ENCODE assay signal across 25 cellular contexts in genomic region chr22:17717708-17718107, GRCh38. TPM values are rescaled to one million over a fixed set of nuclear protein-coding genes. Genes with fewer than 3 reads are reported as not detected.
DNase-seq lines count a peak whose midpoint lies in the region; ATAC-seq and TF ChIP-seq lines count a peak whose summit lies in the region.
"Had no signal": no experiment of that assay in that cellular context is flagged by ENCODE, and none has a peak within 500 bp of the region (broad histone marks: within the 10 kb centered on the region; RNA-seq: fewer than 3 reads in every experiment).

No MANE protein-coding gene starts in this region.

- no peak overlapping the region for H3K23ac ChIP-seq in mesendoderm (ENCODE audit: low read length)

- intact Hi-C loops in mammary epithelial cell (cut with micrococcal nuclease) (no loop called here), breast epithelium (cut with DNase I; ENCODE audit: low total_unique reads) (no loop called here), left colon (cut with DNase I, micrococcal nuclease) (no loop called here)

- no TSS peak for BruUV-seq in mammary epithelial cell (replicated peaks; lab: Mats Ljungman, UMichigan)

- TF ChIP-seq POLR2A in breast epithelium (IDR thresholded peaks at IDR 0.05) (no peak), upper lobe of left lung (IDR thresholded peaks at IDR 0.05) (no peak)

- H4K8ac ChIP-seq in mesendoderm (ENCODE audit: low read depth, low read length) = no peak overlapping the region

- no peak overlapping the region for H2BK15ac ChIP-seq in mesendoderm (replicated peaks; ENCODE audit: low read depth)

- no peaks in the 10 kb centered on the region for H4K20me1 ChIP-seq in mammary epithelial cell (ENCODE audit: insufficient read depth, low read length)

- no peak overlapping the region for H3K4me3 ChIP-seq in mammary epithelial cell (replicated peaks in 1 of 3; ENCODE audit: insufficient read depth in 1 of 3, low read depth in 2 of 3, low read length in 3 of 3)
- no peak overlapping the region for H3K4me3 ChIP-seq in breast epithelium
- no peak overlapping the region for H3K4me3 ChIP-seq in epithelial cell of esophagus (ENCODE audit: low read length)
- no peak overlapping the region for H3K4me3 ChIP-seq in mesendoderm (ENCODE audit: low read length)
- no peak overlapping the region for H3K4me3 ChIP-seq in upper lobe of left lung
- H3K4me3 ChIP-seq: GM12878, left ventricle myocardium inferior, smooth muscle cell, tibial artery had no signal

- TF ChIP-seq EP300 in upper lobe of left lung (IDR thresholded peaks at IDR 0.05) = no peak

- 14% methylated on average over 3 of the region's 4 CpGs for WGBS in mammary epithelial cell (ENCODE audit: low coverage, missing lambda C conversion rate)
- WGBS in mesendoderm (ENCODE audit: extremely low coverage, insufficient coverage, low lambda C conversion rate) = no CpG with 5 or more reads among the region's 4 CpGs
- 83 to 85% methylated on average over 4 of the region's 4 CpGs for WGBS in upper lobe of left lung, 2 donors

- H3K27me3 ChIP-seq in mammary epithelial cell (ENCODE audit: insufficient read depth, low read length) = no peaks in the 10 kb centered on the region
- H3K27me3 ChIP-seq in breast epithelium = no peaks in the 10 kb centered on the region
- no peaks in the 10 kb centered on the region for H3K27me3 ChIP-seq in mesendoderm (ENCODE audit: insufficient read depth, low read length, poor library complexity)
- no peaks in the 10 kb centered on the region for H3K27me3 ChIP-seq in upper lobe of left lung
- H3K27me3 ChIP-seq: tibial artery had no signal

- H2AFZ ChIP-seq in mammary epithelial cell (ENCODE audit: low read depth, low read length) = no peak overlapping the region

- no peak overlapping the region for H2AK5ac ChIP-seq in mesendoderm (ENCODE audit: low read length)

- CTCF ChIA-PET in mammary epithelial cell (lab: Charles Lee; ENCODE audit: low non-redundant PET) = no interaction called here

- ATAC-seq in left colon (peak; percentile 16), upper lobe of left lung (ENCODE audit: low FRiP score in 2 of 2) (no peak)
- ATAC-seq: esophagus mucosa, GM12878, HCT116 had no signal

- H3K79me1 ChIP-seq in mesendoderm (ENCODE audit: low read length) = no peaks in the 10 kb centered on the region

- H3K9ac ChIP-seq in mammary epithelial cell (ENCODE audit: insufficient read depth, low read length) = no peak overlapping the region
- H3K9ac ChIP-seq in mesendoderm (ENCODE audit: low read length) = no peak overlapping the region

- H3K4me1 ChIP-seq in mammary epithelial cell (ENCODE audit: insufficient read depth, low read length) = peaks cover 11% of the 10 kb centered on the region
- no peaks in the 10 kb centered on the region for H3K4me1 ChIP-seq in breast epithelium
- H3K4me1 ChIP-seq in mesendoderm (ENCODE audit: control insufficient read depth, low read depth, low read length) = no peaks in the 10 kb centered on the region
- no peaks in the 10 kb centered on the region for H3K4me1 ChIP-seq in upper lobe of left lung

- TF ChIP-seq CTCF in mammary epithelial cell (conservative IDR thresholded peaks at IDR 0.05 in 1 of 2, IDR thresholded peaks at IDR 0.05 in 1 of 2; ENCODE audit: extremely low read depth in 1 of 2, insufficient read depth in 1 of 2, low read depth in 1 of 2, low read length in 2 of 2) (no peak), breast epithelium (IDR thresholded peaks at IDR 0.05) (no peak), epithelial cell of esophagus (IDR thresholded peaks at IDR 0.05; ENCODE audit: insufficient read depth, low read depth, low read length, missing control alignments) (no peak), upper lobe of left lung (IDR thresholded peaks at IDR 0.05) (no peak)

- no peak overlapping the region for H2BK5ac ChIP-seq in mesendoderm (ENCODE audit: low read length)

- H3K4me2 ChIP-seq in mammary epithelial cell (ENCODE audit: insufficient read depth, low read depth, low read length) = no peak overlapping the region
- H3K4me2 ChIP-seq in mesendoderm (ENCODE audit: low read length) = no peak overlapping the region
- H3K4me2 ChIP-seq: smooth muscle cell had no signal

- H3K79me2 ChIP-seq in mammary epithelial cell (ENCODE audit: insufficient read depth, low read length) (peaks cover 4% of the 10 kb centered on the region), mesendoderm (ENCODE audit: control insufficient read depth, insufficient read depth, low read length) (no peaks in the 10 kb centered on the region)

- no peaks in the 10 kb centered on the region for H3K36me3 ChIP-seq in mammary epithelial cell (ENCODE audit: insufficient read depth, low read length)
- H3K36me3 ChIP-seq in breast epithelium = no peaks in the 10 kb centered on the region
- no peaks in the 10 kb centered on the region for H3K36me3 ChIP-seq in mesendoderm (ENCODE audit: control insufficient read depth, insufficient read depth, low read length)
- H3K36me3 ChIP-seq in upper lobe of left lung = peaks cover 0 to 5% (median 0%) of the 10 kb centered on the region in 4 donors
- H3K36me3 ChIP-seq: left ventricle myocardium inferior, tibial artery had no signal

- DNase-seq in mammary epithelial cell (peak; percentile 41), breast epithelium (ENCODE audit: low spot score in 2 of 2) (no peak), epithelial cell of esophagus (ENCODE audit: low read depth) (peak; percentile 39), left colon (no peak), mesendoderm (no peak), upper lobe of left lung (no peak), NCI-H748 (lab: John Stamatoyannopoulos, UW; ENCODE audit: unreplicated experiment) (no peak), SHP77 treated with DMSO at 0.1 percent for 48 hours (lab: John Stamatoyannopoulos, UW) (no peak)
- DNase-seq: activated CD4-positive, alpha-beta T cell treated with anti-CD3 and anti-CD28 coated beads, Interleukin-2, amount 50 U/mL, for 48 hours; activated CD4-positive, CD25-positive, alpha-beta regulatory T cell; activated effector memory CD4-positive, alpha-beta T cell treated with Interleukin-2 at 50 U/mL for 16 hours; DMS79; KBM-7; left ventricle myocardium inferior; NCI-H146; NCI-H69; SHP77; stimulated activated CD4-positive, alpha-beta T cell treated with anti-CD3 and anti-CD28 coated beads, Interleukin-2, amount 100 ng/mL, for 48 hours; SW 1271 had no signal

- in situ Hi-C loops in mammary epithelial cell (cut with MboI; ENCODE audit: low sequenced_read_pairs in 2 of 2) = loop anchor here in 1 of 2 donors (10.0 kb wide), 2 partner anchors 83 to 153 kb away; partner anchors contain the start of genes BCL2L13 and SLC25A18

- dilution Hi-C loops in mammary epithelial cell (cut with HindIII; ENCODE audit: low sequenced_read_pairs) = no loop called here

- no peak overlapping the region for H2BK120ac ChIP-seq in mesendoderm (ENCODE audit: low read depth, low read length)

- no peak overlapping the region for H4K5ac ChIP-seq in mesendoderm (ENCODE audit: low read length)

- H3K18ac ChIP-seq in mesendoderm (ENCODE audit: low read length) = no peak overlapping the region

- H3K9me3 ChIP-seq in mammary epithelial cell (replicated peaks; ENCODE audit: insufficient read depth, low read length) = no peaks in the 10 kb centered on the region
- no peaks in the 10 kb centered on the region for H3K9me3 ChIP-seq in breast epithelium
- H3K9me3 ChIP-seq in upper lobe of left lung = no peaks in the 10 kb centered on the region
- H3K9me3 ChIP-seq: left ventricle myocardium inferior, tibial artery had no signal

- H3K4ac ChIP-seq in mesendoderm (ENCODE audit: low read depth, low read length) = no peak overlapping the region

- no peak overlapping the region for H3K27ac ChIP-seq in mammary epithelial cell (ENCODE audit: insufficient read depth, low read depth, low read length)
- H3K27ac ChIP-seq in breast epithelium = no peak overlapping the region
- H3K27ac ChIP-seq in mesendoderm (ENCODE audit: low read depth, low read length) = no peak overlapping the region
- no peak overlapping the region for H3K27ac ChIP-seq in upper lobe of left lung
- H3K27ac ChIP-seq: 22Rv1, left ventricle myocardium inferior, tibial artery had no signal

- no peak overlapping the region for H3K56ac ChIP-seq in mesendoderm (ENCODE audit: low read length)

RNA-seq across cellular contexts. Expression of gene BID, which starts 56.6 kb away (rescaled TPM):
- total RNA-seq in mammary epithelial cell = 10 to 100 TPM; 12.3 to 25.4 TPM
- 74.2 TPM for polyA plus RNA-seq in mammary epithelial cell
- polyA minus RNA-seq in mammary epithelial cell = 30.1 TPM
- total RNA-seq in breast epithelium = 10 to 100 TPM; 25.9 to 35.7 (median 29.0) TPM
- 10 to 100 TPM; 26.5 to 33.2 TPM for total RNA-seq in left colon
- 59.6 TPM for polyA plus RNA-seq in mesendoderm (2013, experiment 1 of 2)
- 60.0 TPM for polyA plus RNA-seq in mesendoderm (2013, experiment 2 of 2)
- 10 to 100 TPM; 10.5 to 55.9 (median 27.3) TPM for total RNA-seq in upper lobe of left lung

Comparison
In these comparisons a context has a peak if more than half of its experiments do, and no peak if none do; other contexts are left out.
1. DNase-seq: peak in mammary epithelial cell (single experiment) and epithelial cell of esophagus (single experiment); none in breast epithelium (0 of 2), left colon (0 of 2), mesendoderm (single experiment), upper lobe of left lung (0 of 2), NCI-H748 (single experiment) and SHP77 treated with DMSO at 0.1 percent for 48 hours (single experiment).